ENCODE assay signal across 3 cellular contexts in genomic region chr6:131923356-131923755, GRCh38.
TF ChIP-seq lines count a peak whose summit lies in the region.

No MANE protein-coding gene starts in this region.

TF ChIP-seq in IMR-90, 13 proteins besides CTCF, POLR2A, EP300 and RAD21:
- TF ChIP-seq SMC3 (IDR thresholded peaks at IDR 0.05; ENCODE audit: low read depth, low read length), result peak; percentile 38; the same call in 1 of the 2 replicates
- TF ChIP-seq CHD1 (IDR thresholded peaks at IDR 0.05; ENCODE audit: low read depth, low read length), result no peak
- TF ChIP-seq MXI1 (IDR thresholded peaks at IDR 0.05; ENCODE audit: borderline replicate concordance, low read depth, low read length), result no peak

TF ChIP-seq in H1, 55 proteins besides CTCF, POLR2A, EP300 and RAD21:
- TF ChIP-seq SRF (IDR thresholded peaks at IDR 0.05; ENCODE audit: low read depth, low read length) (no peak), BRCA1 (IDR thresholded peaks at IDR 0.05; ENCODE audit: low read depth, low read length) (0 out of 2 replicates have a peak, but pooled peaks have one; percentile 18), POLR2AphosphoS5 (IDR thresholded peaks at IDR 0.05; ENCODE audit: low read depth, low read length) (peak; percentile 41; the same call in 1 of the 2 replicates), SP4 (IDR thresholded peaks at IDR 0.05; ENCODE audit: low read length) (no peak)

TF ChIP-seq in neural cell, 6 proteins besides CTCF, POLR2A, EP300 and RAD21:
- TF ChIP-seq EZH2 (IDR thresholded peaks at IDR 0.05; ENCODE audit: borderline replicate concordance, insufficient read depth, low read length, poor library complexity, severe bottlenecking), result no peak
- TF ChIP-seq POLR2AphosphoS5 (IDR thresholded peaks at IDR 0.05), result no peak
- peak; percentile 71 for TF ChIP-seq SMC3 (conservative IDR thresholded peaks at IDR 0.05; ENCODE audit: poor library complexity)
